ENCODE assay signal across 11 cellular contexts in the genomic region with DNA sequence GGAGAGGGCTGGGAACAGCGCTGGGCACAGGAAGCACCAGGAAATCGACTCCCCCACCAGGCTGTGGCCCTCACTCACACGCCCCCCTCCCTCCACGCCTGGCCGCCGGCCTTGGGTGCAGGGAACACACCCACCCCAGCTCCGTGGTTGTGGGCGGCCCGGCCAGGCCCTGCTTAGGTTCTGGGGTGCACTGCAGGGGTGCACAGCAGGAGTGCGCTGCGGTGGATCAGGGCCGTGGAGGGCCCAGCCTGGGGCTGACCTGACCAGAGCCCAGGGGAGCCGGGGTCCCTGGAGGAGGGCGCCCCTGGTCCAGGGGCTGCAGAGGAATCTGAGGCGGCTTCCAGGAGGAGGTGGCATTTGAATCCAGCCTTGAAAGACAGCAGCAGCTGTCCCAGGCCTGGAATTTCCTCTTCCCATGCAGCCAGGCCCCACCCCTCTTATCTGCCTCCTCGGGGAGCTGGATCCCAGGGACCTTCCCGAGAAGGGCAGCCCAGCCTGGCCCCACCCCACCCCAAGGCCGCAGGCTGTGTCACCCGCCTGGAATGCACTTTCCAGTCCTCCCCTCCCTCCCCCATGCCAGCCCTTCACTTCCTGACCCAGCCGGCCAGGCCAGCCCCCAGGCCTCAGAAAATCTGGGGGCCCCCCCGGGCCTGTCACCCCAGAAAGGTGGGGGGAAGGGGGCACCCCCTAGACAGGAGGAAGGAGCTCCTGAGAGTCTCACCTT. TPM values are rescaled to one million over a fixed set of nuclear protein-coding genes. Genes with fewer than 3 reads are reported as not detected.
DNase-seq lines count a peak whose midpoint lies in the region; ATAC-seq, FAIRE-seq and TF ChIP-seq lines count a peak whose summit lies in the region.
"Had no signal": no experiment of that assay in that cellular context is flagged by ENCODE, and none has a peak within 500 bp of the region (broad histone marks: within the 10 kb centered on the region; RNA-seq: fewer than 3 reads in every experiment).

No MANE protein-coding gene starts in this region.

- DNase-seq in ACHN, result peak; percentile 99
- DNase-seq in IMR-90, result peak; percentile 89
- peak; percentile 56 for DNase-seq in dedifferentiated amniotic fluid mesenchymal stem cell (ENCODE audit: extremely low spot score)
- DNase-seq in HepG2 (ENCODE audit: low spot score), result peak; percentile 81
- DNase-seq in sigmoid colon, result no peak
- no peak for DNase-seq in NK-92 (lab: John Stamatoyannopoulos, UW; ENCODE audit: unreplicated experiment)
- no peak for DNase-seq in putamen (ENCODE audit: low spot score)
- DNase-seq in NCI-H524 (lab: John Stamatoyannopoulos, UW), result no peak

- in situ Hi-C loops in ACHN (cut with HindIII; ENCODE audit: low pct_ligation_motif_present, low pct_unique_long_range_greater_than_20kb, low sequenced_read_pairs) (no loop called here), IMR-90 (cut with MboI; ENCODE audit: low sequenced_read_pairs) (loop anchor here (10.0 kb wide), 1 partner anchor 337 kb away; a partner anchor contains a TSS), HepG2 (cut with HindIII; ENCODE audit: extremely low pct_ligation_motif_present, low pct_unique_long_range_greater_than_20kb) (no loop called here)

- POLR2A ChIA-PET in IMR-90 (lab: Charles Lee; ENCODE audit: unreplicated experiment) (no interaction called here), HepG2 (lab: Yijun Ruan, JAX) (interaction anchor here (0.6 to 3.5 kb wide), 9 partner anchors 15 to 619 kb away, joined by 3 to 19 read pairs (median 3); no protein-coding TSS in a partner anchor)

- peak overlapping the region; percentile 98 for H2AK5ac ChIP-seq in IMR-90 (ENCODE audit: low read depth, low read length)

- peak overlapping the region; percentile 97 for H2BK15ac ChIP-seq in IMR-90 (ENCODE audit: low read depth, low read length)

- H3K4me2 ChIP-seq in IMR-90 (ENCODE audit: low read depth, low read length) (no peak overlapping the region), HepG2 (ENCODE audit: low read depth, low read length) (peak overlapping the region; percentile 100)

- peak overlapping the region; percentile 77 for H3K27ac ChIP-seq in IMR-90 (ENCODE audit: insufficient read depth, low read length)
- H3K27ac ChIP-seq in HepG2 (ENCODE audit: extremely low read length, insufficient read depth, low read length), result peak overlapping the region; percentile 66
- H3K27ac ChIP-seq in sigmoid colon, result peak overlapping the region in 2 of 4 donors; percentile 36 to 45
- H3K27ac ChIP-seq: C4-2B had no signal

- peaks cover 18% of the 10 kb centered on the region for H3K9me1 ChIP-seq in IMR-90 (ENCODE audit: insufficient read depth, low read length)

- peak; percentile 48 for FAIRE-seq in HepG2 (lab: Jason Lieb, UNC)
- FAIRE-seq: TTC549 had no signal

- H2BK20ac ChIP-seq in IMR-90 (ENCODE audit: low read depth, low read length), result peak overlapping the region; percentile 99

- TF ChIP-seq CTCF in IMR-90 (conservative IDR thresholded peaks at IDR 0.05; ENCODE audit: low read depth, low read length), result no peak
- 0 out of 2 replicates have a peak, but pooled peaks have one; percentile 7 for TF ChIP-seq CTCF in HepG2 (CRISPR knock-in tag; IDR thresholded peaks at IDR 0.05)
- no peak for TF ChIP-seq CTCF in sigmoid colon (IDR thresholded peaks at IDR 0.05)

- H4K8ac ChIP-seq in IMR-90 (ENCODE audit: low read depth in 2 of 2, low read length in 2 of 2), result peak overlapping the region; percentile 87 to 98

- no peaks in the 10 kb centered on the region for H3K36me3 ChIP-seq in IMR-90 (ENCODE audit: control insufficient read depth, insufficient read depth, low read length)
- no peaks in the 10 kb centered on the region for H3K36me3 ChIP-seq in HepG2 (replicated peaks in 1 of 2; ENCODE audit: control insufficient read depth in 1 of 2, insufficient read depth in 2 of 2, low read length in 2 of 2)
- H3K36me3 ChIP-seq in sigmoid colon, result no peaks in the 10 kb centered on the region

- no peaks in the 10 kb centered on the region for H4K20me1 ChIP-seq in IMR-90 (ENCODE audit: insufficient read depth, low read length)
- no peaks in the 10 kb centered on the region for H4K20me1 ChIP-seq in HepG2 (ENCODE audit: insufficient read depth, low read length)

- CTCF ChIA-PET in IMR-90 (lab: Yijun Ruan, JAX), result interaction anchor here (0.6 kb wide), 1 partner anchor 29 kb away, joined by 3 read pairs; no protein-coding TSS in a partner anchor
- CTCF ChIA-PET in HepG2 (lab: Yijun Ruan, JAX; ENCODE audit: low intra/inter-chr PET ratio, low total read pairs), result no interaction called here

- peak overlapping the region; percentile 99 for H3K4ac ChIP-seq in IMR-90 (ENCODE audit: low read depth, low read length)

- H3K27me3 ChIP-seq in IMR-90 (ENCODE audit: control insufficient read depth, insufficient read depth, low read length) (peaks cover 6% of the 10 kb centered on the region; the same call in 1 of the 2 replicates), HepG2 (ENCODE audit: control insufficient read depth in 1 of 2, insufficient read depth in 2 of 2, low read length in 2 of 2) (peaks cover 0 to 14% of the 10 kb centered on the region in 2 experiments; a peak in 3 of 5 replicates), sigmoid colon (no peaks in the 10 kb centered on the region)

- H3K9me3 ChIP-seq in IMR-90 (ENCODE audit: control insufficient read depth, insufficient read depth, low read length) (no peaks in the 10 kb centered on the region), HepG2 (ENCODE audit: low read length) (no peaks in the 10 kb centered on the region), sigmoid colon (no peaks in the 10 kb centered on the region)

- H3K9ac ChIP-seq in IMR-90 (ENCODE audit: low read depth, low read length), result peak overlapping the region; percentile 36
- peak overlapping the region; percentile 88 for H3K9ac ChIP-seq in HepG2 (ENCODE audit: insufficient read depth, low read depth, low read length)

- H3K4me3 ChIP-seq in IMR-90 (ENCODE audit: insufficient read depth, low read depth, low read length) (no peak overlapping the region), HepG2 (replicated peaks in 1 of 3; ENCODE audit: insufficient read depth in 1 of 3, low read depth in 2 of 3, low read length in 3 of 3) (peak overlapping the region; percentile 58 to 84 (median 62)), sigmoid colon (no peak overlapping the region)

- peak overlapping the region; percentile 99 for H2AK9ac ChIP-seq in IMR-90 (replicated peaks; ENCODE audit: low read depth, low read length, poor library complexity)

- no TSS peak for BruUV-seq in IMR-90 (replicated peaks; lab: Mats Ljungman, UMichigan)
- BruUV-seq in HepG2 (replicated peaks; lab: Mats Ljungman, UMichigan), result no TSS peak

- TF ChIP-seq RAD21 in IMR-90 (IDR thresholded peaks at IDR 0.05; ENCODE audit: low read length) (peak; percentile 26; the same call in 1 of the 2 replicates), HepG2 (CRISPR knock-in tag; IDR thresholded peaks at IDR 0.05) (no peak)

- peak overlapping the region; percentile 86 for H3K18ac ChIP-seq in IMR-90 (ENCODE audit: low read depth, low read length)

- H4K5ac ChIP-seq in IMR-90 (ENCODE audit: low read depth, low read length), result peak overlapping the region; percentile 90

- no peaks in the 10 kb centered on the region for H3K79me2 ChIP-seq in HepG2 (ENCODE audit: insufficient read depth, low read length)

- intact Hi-C loops in IMR-90 (cut with micrococcal nuclease), result loop anchor here (5.0 kb wide), 1 partner anchor 129 kb away; no protein-coding TSS in a partner anchor
- intact Hi-C loops in HepG2 (cut with micrococcal nuclease; ENCODE audit: unreplicated experiment), result loop anchor here (1.0 to 10.0 kb wide), 3 partner anchors 15 to 188 kb away; a partner anchor contains a TSS
- intact Hi-C loops in sigmoid colon (cut with DNase I), result no loop called here

- H2BK5ac ChIP-seq in IMR-90 (ENCODE audit: low read depth, low read length, poor library complexity, severe bottlenecking), result peak overlapping the region; percentile 89

- WGBS in IMR-90 (ENCODE audit: extremely low coverage in 2 of 2, insufficient read length in 1 of 2), 2 experiments, result no CpG with 5 or more reads among the region's 21 CpGs
- WGBS in HepG2 (ENCODE audit: low lambda C conversion rate), result 3% methylated on average over 4 of the region's 21 CpGs
- whole genome bisulfite sequencing in sigmoid colon, 2 donors, result 13 to 48% methylated on average over 21 of the region's 21 CpGs

- H3K14ac ChIP-seq in IMR-90 (replicated peaks; ENCODE audit: low read depth, low read length), result peak overlapping the region; percentile 90

- H2AFZ ChIP-seq in IMR-90 (replicated peaks; ENCODE audit: low read length, poor library complexity) (peak overlapping the region; percentile 87), HepG2 (ENCODE audit: low read length) (no peak overlapping the region)

- peak overlapping the region; percentile 98 for H2BK120ac ChIP-seq in IMR-90 (ENCODE audit: low read depth, low read length)

- 0 out of 4 replicates have a peak, but pooled peaks cover 0 to 6% of the 10 kb centered on the region in 2 experiments for H3K79me1 ChIP-seq in IMR-90 (ENCODE audit: low read depth in 1 of 2, low read length in 2 of 2)

- TF ChIP-seq EP300 in HepG2 (IDR thresholded peaks at IDR 0.05; ENCODE audit: low read depth in 2 of 2, low read length in 2 of 2), result peak in 1 of 2 experiments; percentile 20; a peak in 1 of 4 replicates
- peak; percentile 18; the same call in 1 of the 2 replicates for TF ChIP-seq EP300 in HepG2 (CRISPR knock-in tag; IDR thresholded peaks at IDR 0.05; ENCODE audit: borderline replicate concordance)
- TF ChIP-seq EP300 in sigmoid colon (IDR thresholded peaks at IDR 0.05), result no peak

- TF ChIP-seq POLR2A in IMR-90 (IDR thresholded peaks at IDR 0.05; ENCODE audit: low read depth, low read length) (no peak), HepG2 (IDR thresholded peaks at IDR 0.05; ENCODE audit: insufficient read depth in 1 of 2, low read depth in 2 of 2, low read length in 2 of 2) (no peak), sigmoid colon (IDR thresholded peaks at IDR 0.05) (no peak)

- peak overlapping the region; percentile 86; the same call in 1 of the 2 replicates for H3K56ac ChIP-seq in IMR-90 (ENCODE audit: extremely low read depth, insufficient read depth, low read length)

- peak overlapping the region; percentile 88 for H3K23ac ChIP-seq in IMR-90 (ENCODE audit: low read depth, low read length)

- dilution Hi-C loops in IMR-90 (cut with HindIII; ENCODE audit: low sequenced_read_pairs, unreplicated experiment), result no loop called here

- ATAC-seq in IMR-90 (ENCODE audit: low read depth) (peak; percentile 87), HepG2 (peak; percentile 72)

- peak overlapping the region; percentile 99 for H4K91ac ChIP-seq in IMR-90 (ENCODE audit: insufficient read depth, low read depth, low read length)

- H3K4me1 ChIP-seq in IMR-90 (ENCODE audit: control insufficient read depth, insufficient read depth, low read length), result peaks cover 31% of the 10 kb centered on the region
- H3K4me1 ChIP-seq in HepG2 (ENCODE audit: insufficient read depth, low read length), result peaks cover 48% of the 10 kb centered on the region
- peaks cover 0 to 23% (median 5%) of the 10 kb centered on the region in 4 donors for H3K4me1 ChIP-seq in sigmoid colon

RNA-seq across cellular contexts. Expression of a gene that starts 18.4 kb away (rescaled TPM):
- total RNA-seq in IMR-90 (2012; rRNA removed) (3.8 and 4.7 TPM in 2 replicates), HepG2 (2016; rRNA removed; fragmentation: Illumina TruSeq; extraction: Trizol) (0.80 and 1.5 TPM in 2 replicates), sigmoid colon (10 to 100 TPM; 33.9 to 38.5 (median 36.9) TPM)
- polyA plus RNA-seq in IMR-90 (2012; rRNA removed) (3.3 and 4.7 TPM in 2 replicates), HepG2 (2011; rRNA removed) (2.4 and 3.4 TPM in 2 replicates), sigmoid colon (10 to 100 TPM; 19.7 to 21.6 (median 20.0) TPM)
- polyA plus RNA-seq in IMR-90 (2012; cell fraction: cytosol; rRNA removed), result 2.9 and 3.2 TPM in 2 replicates
- polyA plus RNA-seq in IMR-90 (2012; cell fraction: nucleus; rRNA removed; ENCODE audit: low replicate concordance), result 9.1 and 10.4 TPM in 2 replicates
- 1.1 and 1.6 TPM in 2 replicates for total RNA-seq in HepG2 (2016; cell fraction: cytosol; rRNA removed; fragmentation: Illumina TruSeq; extraction: Trizol; ENCODE audit: low read depth)
- 1.0 and 1.8 TPM in 2 replicates for total RNA-seq in HepG2 (2016; cell fraction: insoluble cytoplasmic fraction; rRNA removed; fragmentation: Illumina TruSeq; extraction: Trizol)
- 2.6 and 3.0 TPM in 2 replicates for total RNA-seq in HepG2 (2016; cell fraction: membrane; rRNA removed; fragmentation: Illumina TruSeq; extraction: Trizol)
- 1.3 and 1.4 TPM in 2 replicates for total RNA-seq in HepG2 (2016; cell fraction: nucleus; rRNA removed; fragmentation: Illumina TruSeq; extraction: Trizol)
- 1.2 and 2.1 TPM in 2 replicates for polyA plus RNA-seq in HepG2 (2011; cell fraction: cytosol; rRNA removed)
- polyA plus RNA-seq in HepG2 (2011; cell fraction: nucleus; rRNA removed), result 2.9 and 5.0 TPM in 2 replicates
- 1.2 and 1.3 TPM in 2 replicates for polyA plus RNA-seq in HepG2 (2012)
- 0.57 and 0.60 TPM in 2 replicates for polyA plus RNA-seq in HepG2 (2016; cell fraction: cytosol; fragmentation: Illumina TruSeq; extraction: Trizol; ENCODE audit: low read depth)
- polyA plus RNA-seq in HepG2 (2016; cell fraction: insoluble cytoplasmic fraction; fragmentation: Illumina TruSeq; extraction: Trizol; ENCODE audit: low read depth), result 0.93 and 1.1 TPM in 2 replicates
- polyA plus RNA-seq in HepG2 (2016; cell fraction: membrane; fragmentation: Illumina TruSeq; extraction: Trizol; ENCODE audit: low read depth), result 1.1 TPM in 2 replicates
- 1.9 TPM in 2 replicates for polyA plus RNA-seq in HepG2 (2016; cell fraction: nucleus; fragmentation: Illumina TruSeq; extraction: Trizol; ENCODE audit: insufficient read depth, low read depth)
- polyA minus RNA-seq in HepG2 (2011; rRNA and poly(A)+ RNA removed; ENCODE audit: low replicate concordance), result 14.6 and 20.5 TPM in 2 replicates
- polyA minus RNA-seq in HepG2 (2011; cell fraction: cytosol; rRNA and poly(A)+ RNA removed), result 4.8 and 15.5 TPM in 2 replicates
- polyA minus RNA-seq in HepG2 (2011; cell fraction: nucleus; rRNA and poly(A)+ RNA removed), result 2.3 and 2.4 TPM in 2 replicates
- polyA plus RNA-seq: IgD-negative memory B cell had no signal

Comparison
In these comparisons a context has a peak if more than half of its experiments do, and no peak if none do; other contexts are left out.
1. DNase-seq: peak in ACHN (single experiment), IMR-90 (single experiment), dedifferentiated amniotic fluid mesenchymal stem cell (single experiment) and HepG2 (single experiment); none in sigmoid colon (single experiment), NK-92 (single experiment), putamen (single experiment) and NCI-H524 (0 of 2).
2. H3K4me3 ChIP-seq: peak in HepG2 (3 of 3); none in IMR-90 (single experiment) and sigmoid colon (0 of 4).